In genomic region chr1:205592443-205593003, GRCh38 we compare ENCODE assay signal across 1 cellular context.
TF ChIP-seq lines count a peak whose summit lies in the region.

No MANE protein-coding gene starts in this region.

TF ChIP-seq in H1, 55 proteins besides CTCF, POLR2A, EP300 and RAD21 (continued from another document):
- no peak for TF ChIP-seq TEAD4 (IDR thresholded peaks at IDR 0.05; ENCODE audit: low read depth, low read length)
- TF ChIP-seq YY1 (IDR thresholded peaks at IDR 0.05; ENCODE audit: low read depth, low read length), result no peak
- TF ChIP-seq MAX (IDR thresholded peaks at IDR 0.05), result no peak
- no peak for TF ChIP-seq BACH1 (IDR thresholded peaks at IDR 0.05; ENCODE audit: low read length)
- no peak for TF ChIP-seq BRCA1 (IDR thresholded peaks at IDR 0.05; ENCODE audit: low read depth, low read length)
